Comparison of ENCODE assay signal across 23 cellular contexts in genomic region chr2:45715601-45716379, GRCh38.
"Had no signal": no experiment of that assay in that cellular context is flagged by ENCODE, and none has a peak within 500 bp of the region (broad histone marks: within the 10 kb centered on the region; RNA-seq: fewer than 3 reads in every experiment).

No MANE protein-coding gene starts in this region.

- H3K36me3 ChIP-seq: gastroesophageal sphincter, heart left ventricle, ovary, right lobe of liver, stomach, thyroid gland, vagina had no signal

- H3K9me3 ChIP-seq: gastroesophageal sphincter, heart left ventricle, ovary, right lobe of liver, stomach, thyroid gland, vagina had no signal

- H3K27me3 ChIP-seq: dorsolateral prefrontal cortex, gastroesophageal sphincter, heart left ventricle, hepatocyte, ovary, right lobe of liver, stomach, thyroid gland, vagina had no signal

- H3K4me3 Mint-ChIP-seq: naive thymus-derived CD8-positive, alpha-beta T cell had no signal

- H3K27ac ChIP-seq: gastroesophageal sphincter, heart left ventricle, hepatocyte, ovary, right lobe of liver, stomach, thyroid gland, vagina had no signal

- DNase-seq: cortex of kidney; dorsolateral prefrontal cortex; effector CD4-positive, alpha-beta T cell; foreskin fibroblast; heart left ventricle; kidney; mesendoderm; midbrain; naive thymus-derived CD8-positive, alpha-beta T cell; occipital lobe; ovary; right lobe of liver; small intestine; stimulated activated CD4-positive, alpha-beta T cell treated with anti-CD3 and anti-CD28 coated beads, Interleukin-15, amount 100 ng/mL, for 24 hours; stimulated activated CD4-positive, alpha-beta T cell treated with anti-CD3 and anti-CD28 coated beads, Interleukin-2, amount 100 ng/mL, for 48 hours; stimulated activated naive CD4-positive, alpha-beta T cell treated with Interleukin-2 at 50 U/mL for 16 hours; stomach; thyroid gland; trophoblast cell had no signal

- H3K4me2 ChIP-seq: hepatocyte had no signal

- H3K4me1 ChIP-seq: right lobe of liver, thyroid gland had no signal

- H3K27me3 Mint-ChIP-seq: naive thymus-derived CD8-positive, alpha-beta T cell had no signal

- ATAC-seq: gastroesophageal sphincter; heart left ventricle; left lobe of liver; naive thymus-derived CD8-positive, alpha-beta T cell; right lobe of liver had no signal

- H3K9me3 Mint-ChIP-seq: naive thymus-derived CD8-positive, alpha-beta T cell had no signal

- H3K4me3 ChIP-seq: dorsolateral prefrontal cortex, gastroesophageal sphincter, heart left ventricle, hepatocyte, ovary, right lobe of liver, stomach, thyroid gland, vagina had no signal
